ENCODE assay signal across 10 cellular contexts in genomic region chr13:80083516-80084085, GRCh38.
DNase-seq lines count a peak whose midpoint lies in the region; ATAC-seq and TF ChIP-seq lines count a peak whose summit lies in the region.
"Had no signal": no experiment of that assay in that cellular context is flagged by ENCODE, and none has a peak within 500 bp of the region (broad histone marks: within the 10 kb centered on the region; RNA-seq: fewer than 3 reads in every experiment).

No MANE protein-coding gene starts in this region.

- no peak for ATAC-seq in GM21529 (IDR thresholded peaks at IDR 0.05; ENCODE audit: unreplicated experiment)
- no peak for ATAC-seq in HG03432 (IDR thresholded peaks at IDR 0.05; ENCODE audit: unreplicated experiment)

- no peak for TF ChIP-seq CTCF in HEK293 (tag by site-specific recombination; IDR thresholded peaks at IDR 0.05)
- TF ChIP-seq CTCF in astrocyte of the spinal cord (IDR thresholded peaks at IDR 0.05; ENCODE audit: low read depth, low read length), result no peak

- CTCF ChIA-PET in HEK293 (lab: Yijun Ruan, JAX), result no interaction called here

- no peaks in the 10 kb centered on the region for H3K9me3 ChIP-seq in HEK293 (ENCODE audit: control insufficient read depth, insufficient read depth, low read depth, low read length)

- in situ Hi-C loops in astrocyte of the spinal cord (cut with HindIII; ENCODE audit: low sequenced_read_pairs), result no loop called here

- H3K4me3 ChIP-seq in HEK293 (ENCODE audit: low read depth, low read length), result no peak overlapping the region
- H3K4me3 ChIP-seq in astrocyte of the spinal cord (ENCODE audit: low read depth, low read length), result peak overlapping the region; percentile 6

- no peaks in the 10 kb centered on the region for H3K4me1 ChIP-seq in HEK293 (ENCODE audit: control insufficient read depth, insufficient read depth, low read length)

- H3K36me3 ChIP-seq in HEK293 (ENCODE audit: control insufficient read depth in 2 of 2, insufficient read depth in 1 of 2, low read length in 2 of 2), result no peaks in the 10 kb centered on the region

- DNase-seq in astrocyte of the spinal cord (ENCODE audit: low read depth, low spot score) (peak; percentile 82), iris pigment epithelial cell (ENCODE audit: low read depth) (peak; percentile 67), smooth muscle cell of the brain vasculature (ENCODE audit: low read depth, low spot score) (peak; percentile 52)
- no peak for DNase-seq in activated CD4-positive, alpha-beta T cell treated with anti-CD3 and anti-CD28 coated beads, Interleukin-2, amount 50 U/mL, for 4 hours
- DNase-seq in activated naive CD4-positive, alpha-beta T cell treated with Interleukin-2 at 50 U/mL for 16 hours, result no peak
- DNase-seq: activated T-cell treated with anti-CD3 and anti-CD28 coated beads for 4 hours, GDM1 had no signal

- POLR2A ChIA-PET in HEK293 (lab: Yijun Ruan, JAX), result interaction anchor here (0.6 kb wide), 1 partner anchor 195 kb away, joined by 5 read pairs; no protein-coding TSS in a partner anchor

- H3K27ac ChIP-seq in HEK293 (ENCODE audit: extremely low read depth, low read depth, low read length), result no peak overlapping the region

TF ChIP-seq in HEK293, 187 proteins besides CTCF, POLR2A, EP300 and RAD21:
- TF ChIP-seq AEBP2 (tag by site-specific recombination; IDR thresholded peaks at IDR 0.05; ENCODE audit: borderline replicate concordance) (no peak), SCRT2 (tag by site-specific recombination; IDR thresholded peaks at IDR 0.05) (0 out of 2 replicates have a peak, but pooled peaks have one; percentile 23), TRIM28 (IDR thresholded peaks at IDR 0.05; ENCODE audit: borderline replicate concordance, low read length) (0 out of 2 replicates have a peak, but pooled peaks have one; percentile 4)

Comparison
In these comparisons a context has a peak if more than half of its experiments do, and no peak if none do; other contexts are left out.
1. DNase-seq: peak in astrocyte of the spinal cord (single experiment), iris pigment epithelial cell (single experiment) and smooth muscle cell of the brain vasculature (single experiment); none in activated CD4-positive, alpha-beta T cell treated with anti-CD3 and anti-CD28 coated beads, Interleukin-2, amount 50 U/mL, for 4 hours (0 of 2) and activated naive CD4-positive, alpha-beta T cell treated with Interleukin-2 at 50 U/mL for 16 hours (single experiment).